Comparison of ENCODE assay signal across 8 cellular contexts in the genomic region with DNA sequence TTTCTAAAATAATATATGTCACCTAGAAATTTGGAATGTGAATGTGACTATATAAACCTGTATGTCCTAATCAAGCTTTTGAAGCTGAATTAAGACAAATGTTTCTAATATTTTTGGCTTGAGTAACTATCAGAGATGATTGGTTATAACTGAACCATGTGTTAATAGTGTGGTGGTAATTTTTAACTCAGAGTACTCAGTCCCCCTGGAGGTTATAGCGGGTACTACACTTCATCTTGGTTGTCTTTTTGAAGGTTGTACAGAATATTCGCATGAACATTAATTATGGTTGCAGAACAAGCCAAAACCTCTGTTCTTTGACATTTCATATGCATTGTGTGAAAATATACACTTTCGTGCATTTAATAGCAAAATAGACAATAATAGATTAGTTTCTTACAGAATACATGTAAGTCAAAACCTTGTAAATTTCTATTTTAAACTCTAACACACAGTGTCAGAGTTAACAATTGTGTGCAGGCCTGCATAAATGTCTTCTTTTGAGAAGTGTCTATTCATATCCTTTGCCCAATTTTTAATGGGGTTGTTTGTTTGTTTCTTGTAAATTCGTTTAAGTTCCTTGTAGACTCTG.
A peak's percentile ranks its signal among the peaks of the same experiment; 100 is the strongest.
DNase-seq lines count a peak whose midpoint lies in the region; ATAC-seq, FAIRE-seq and TF ChIP-seq lines count a peak whose summit lies in the region.

No MANE protein-coding gene starts in this region.

- no peaks in the 10 kb centered on the region for H3K36me3 ChIP-seq in heart right ventricle

- POLR2A ChIA-PET in HEK293T (lab: Yijun Ruan, JAX), result no interaction called here

- H3K4me1 Mint-ChIP-seq in activated T-helper 17 cell treated with anti-CD3 and anti-CD28 coated beads, Interleukin-2, amount 50 U/mL, for 72 hours, result no peaks in the 10 kb centered on the region

- intact Hi-C loops in heart right ventricle (cut with DNase I), result loop anchor here in 8 of 10 donors (1.0 to 10.0 kb wide), 7 partner anchors 88 to 168 kb away; a partner anchor contains a TSS

- H3K27ac ChIP-seq in heart right ventricle, result no peak overlapping the region

- H3K27ac Mint-ChIP-seq in activated T-helper 17 cell treated with anti-CD3 and anti-CD28 coated beads, Interleukin-2, amount 50 U/mL, for 72 hours, result no peak overlapping the region

- peak; percentile 58 for DNase-seq in ACHN
- peak; percentile 57 for DNase-seq in HEK293T (ENCODE audit: extremely low spot score)
- DNase-seq in NCI-H1694 (lab: John Stamatoyannopoulos, UW), result peak; percentile 53
- peak in 1 of 2 donors; percentile 51 for DNase-seq in heart right ventricle
- peak; percentile 47 to 52 for DNase-seq in stimulated activated CD4-positive, alpha-beta T cell treated with anti-CD3 and anti-CD28 coated beads, Interleukin-2, amount 100 ng/mL, for 48 hours
- no peak for DNase-seq in NCI-H526 treated with DMSO at 0.1 percent for 48 hours (lab: John Stamatoyannopoulos, UW)

- no peaks in the 10 kb centered on the region for H3K36me3 Mint-ChIP-seq in activated T-helper 17 cell treated with anti-CD3 and anti-CD28 coated beads, Interleukin-2, amount 50 U/mL, for 72 hours (ENCODE audit: low read depth)

- peaks cover 0 to 20% (median 0%) of the 10 kb centered on the region in 9 donors for H3K4me1 ChIP-seq in heart right ventricle

- no peaks in the 10 kb centered on the region for H3K9me3 ChIP-seq in heart right ventricle

- FAIRE-seq in G401.6 (lab: Jason Lieb, UNC), result peak; percentile 90

- no peaks in the 10 kb centered on the region for H3K9me3 Mint-ChIP-seq in activated T-helper 17 cell treated with anti-CD3 and anti-CD28 coated beads, Interleukin-2, amount 50 U/mL, for 72 hours

- peaks cover 13% of the 10 kb centered on the region for H3K27me3 Mint-ChIP-seq in activated T-helper 17 cell treated with anti-CD3 and anti-CD28 coated beads, Interleukin-2, amount 50 U/mL, for 72 hours

- in situ Hi-C loops in ACHN (cut with HindIII; ENCODE audit: low pct_ligation_motif_present, low pct_unique_long_range_greater_than_20kb, low sequenced_read_pairs), result no loop called here

- H3K4me3 Mint-ChIP-seq in activated T-helper 17 cell treated with anti-CD3 and anti-CD28 coated beads, Interleukin-2, amount 50 U/mL, for 72 hours, result no peak overlapping the region

- no peaks in the 10 kb centered on the region for H3K27me3 ChIP-seq in heart right ventricle

- ATAC-seq in activated T-helper 17 cell treated with anti-CD3 and anti-CD28 coated beads, Interleukin-2, amount 50 U/mL, for 72 hours (replicated peaks), result peak; percentile 46
- peak in 6 of 8 donors; percentile 34 to 77 (median 58) for ATAC-seq in heart right ventricle

- CTCF ChIA-PET in HEK293T (lab: Yijun Ruan, JAX), result interaction anchor here (0.6 to 0.7 kb wide), 2 partner anchors 23 to 1975 kb away, joined by 3 to 5 read pairs; no protein-coding TSS in a partner anchor

- TF ChIP-seq CTCF in heart right ventricle (IDR thresholded peaks at IDR 0.05), result peak; percentile 73 to 86 (median 80)

- no peak overlapping the region for H3K4me3 ChIP-seq in heart right ventricle

- whole genome bisulfite sequencing in heart right ventricle, 2 donors, result 36 to 49% methylated on average over 4 of the region's 4 CpGs

TF ChIP-seq in HEK293T, 16 proteins besides CTCF, POLR2A, EP300 and RAD21:
- TF ChIP-seq TARDBP (IDR thresholded peaks at IDR 0.05) (no peak), BHLHE40 (IDR thresholded peaks at IDR 0.05; ENCODE audit: borderline replicate concordance) (no peak), FOXM1 (IDR thresholded peaks at IDR 0.05; ENCODE audit: borderline replicate concordance) (no peak), LEF1 (IDR thresholded peaks at IDR 0.05; ENCODE audit: borderline replicate concordance) (no peak), SP1 (IDR thresholded peaks at IDR 0.05) (no peak), ARNT (IDR thresholded peaks at IDR 0.05) (no peak), SUZ12 (IDR thresholded peaks at IDR 0.05) (no peak), FOXK2 (IDR thresholded peaks at IDR 0.05) (no peak), L3MBTL2 (conservative IDR thresholded peaks at IDR 0.05) (no peak), ELF4 (IDR thresholded peaks at IDR 0.05) (no peak), NFRKB (IDR thresholded peaks at IDR 0.05) (no peak), CTBP1 (IDR thresholded peaks at IDR 0.05; ENCODE audit: borderline replicate concordance) (no peak), FOXA1 (IDR thresholded peaks at IDR 0.05) (no peak), HDGF (IDR thresholded peaks at IDR 0.05; ENCODE audit: borderline replicate concordance) (no peak), ZNF384 (IDR thresholded peaks at IDR 0.05) (no peak)
- TF ChIP-seq, protein P1, sequence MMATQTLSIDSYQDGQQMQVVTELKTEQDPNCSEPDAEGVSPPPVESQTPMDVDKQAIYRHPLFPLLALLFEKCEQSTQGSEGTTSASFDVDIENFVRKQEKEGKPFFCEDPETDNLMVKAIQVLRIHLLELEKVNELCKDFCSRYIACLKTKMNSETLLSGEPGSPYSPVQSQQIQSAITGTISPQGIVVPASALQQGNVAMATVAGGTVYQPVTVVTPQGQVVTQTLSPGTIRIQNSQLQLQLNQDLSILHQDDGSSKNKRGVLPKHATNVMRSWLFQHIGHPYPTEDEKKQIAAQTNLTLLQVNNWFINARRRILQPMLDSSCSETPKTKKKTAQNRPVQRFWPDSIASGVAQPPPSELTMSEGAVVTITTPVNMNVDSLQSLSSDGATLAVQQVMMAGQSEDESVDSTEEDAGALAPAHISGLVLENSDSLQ (IDR thresholded peaks at IDR 0.05), result no peak
